In the genomic region with DNA sequence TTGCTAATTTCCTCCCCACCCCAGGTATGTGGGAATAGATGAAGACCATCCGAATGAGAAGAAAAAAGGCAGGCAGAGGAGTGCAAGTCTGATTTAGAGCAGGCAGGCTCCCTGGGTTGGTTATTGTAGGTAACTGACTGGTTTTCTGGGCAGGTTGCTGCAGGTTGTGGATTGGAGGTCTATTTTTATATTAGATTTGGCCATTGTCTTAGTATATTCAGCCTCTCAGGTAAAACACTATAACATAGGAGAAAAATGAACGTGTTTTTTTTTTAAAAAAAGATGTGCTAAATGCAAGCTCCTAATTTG, we compare ENCODE assay signal across 8 cellular contexts. TPM values are rescaled to one million over a fixed set of nuclear protein-coding genes. Genes with fewer than 3 reads are reported as not detected.
DNase-seq lines count a peak whose midpoint lies in the region; ATAC-seq, FAIRE-seq and TF ChIP-seq lines count a peak whose summit lies in the region.

No MANE protein-coding gene starts in this region.

- peak overlapping the region; percentile 79 for H3K27ac Mint-ChIP-seq in MCF 10A (ENCODE audit: low read depth, unreplicated experiment)

- 5% methylated on average over 2 of the region's 2 CpGs for WGBS in A549 (ENCODE audit: missing lambda C conversion rate)

- TSS peak; percentile 93 for BruUV-seq in MCF 10A (replicated peaks; lab: Mats Ljungman, UMichigan)

- H3K9me3 Mint-ChIP-seq in MCF 10A (ENCODE audit: unreplicated experiment) = no peaks in the 10 kb centered on the region

- no peak for TF ChIP-seq POLR2A in A549 (IDR thresholded peaks at IDR 0.05; ENCODE audit: low read length)

- CTCF ChIA-PET in A549 (lab: Yijun Ruan, JAX) (interaction anchor here (1.0 to 4.9 kb wide), 6 partner anchors 9 to 418 kb away, joined by 3 to 35 read pairs (median 4); no protein-coding TSS in a partner anchor), MCF 10A (lab: Yijun Ruan, JAX) (interaction anchor here (0.6 to 8.4 kb wide), 13 partner anchors 8 to 422 kb away, joined by 3 to 160 read pairs (median 4); a partner anchor contains a TSS)

- TF ChIP-seq EP300 in A549 (IDR thresholded peaks at IDR 0.05) = no peak

- peak overlapping the region; percentile 85 for H3K4me2 ChIP-seq in A549

- H3K36me3 ChIP-seq in mucosa of descending colon (ENCODE audit: low read depth) = no peaks in the 10 kb centered on the region

- no peak for FAIRE-seq in A549 (lab: Jason Lieb, UNC)

- H3K4me1 Mint-ChIP-seq in MCF 10A (ENCODE audit: insufficient read depth, unreplicated experiment) = no peaks in the 10 kb centered on the region

- no peak for ATAC-seq in A549
- no peak for ATAC-seq in mucosa of descending colon
- ATAC-seq in GM21528 (IDR thresholded peaks at IDR 0.05; ENCODE audit: low FRiP score, unreplicated experiment) = no peak
- no peak for ATAC-seq in HG03045 (IDR thresholded peaks at IDR 0.05; ENCODE audit: unreplicated experiment)
- ATAC-seq in GM18873 (IDR thresholded peaks at IDR 0.05; ENCODE audit: low FRiP score, unreplicated experiment) = no peak

- H3K27ac ChIP-seq in A549 = peak overlapping the region; percentile 90 to 99

- DNase-seq in A549 (ENCODE audit: low read depth in 1 of 2, low spot score in 1 of 2) = no peak
- no peak for DNase-seq in HFF-Myc (ENCODE audit: extremely low read depth, low read depth)
- no peak for DNase-seq in MCF 10A (ENCODE audit: unreplicated experiment)
- DNase-seq in mucosa of descending colon = no peak
- DNase-seq in activated CD8-positive, alpha-beta memory T cell treated with anti-CD3 and anti-CD28 coated beads, Interleukin-2, amount 50 U/mL, for 4 hours = no peak

- H3K27me3 Mint-ChIP-seq in MCF 10A (ENCODE audit: insufficient read depth, unreplicated experiment) = no peaks in the 10 kb centered on the region

- no peak for TF ChIP-seq RAD21 in A549 (conservative IDR thresholded peaks at IDR 0.05 in 1 of 2, IDR thresholded peaks at IDR 0.05 in 1 of 2)

- POLR2A ChIA-PET in A549 (lab: Yijun Ruan, JAX) (interaction anchor here (0.8 to 3.2 kb wide), 17 partner anchors 14 to 417 kb away, joined by 3 to 28 read pairs (median 5); a partner anchor contains a TSS), MCF 10A (lab: Yijun Ruan, JAX) (interaction anchor here (0.7 to 5.2 kb wide), 31 partner anchors 9 to 417 kb away, joined by 3 to 40 read pairs (median 5); a partner anchor contains a TSS)

- peaks cover 15% of the 10 kb centered on the region for H3K36me3 Mint-ChIP-seq in MCF 10A (ENCODE audit: insufficient read depth, unreplicated experiment)

- peaks cover 16% of the 10 kb centered on the region; the same call in 1 of the 3 replicates for H3K4me1 ChIP-seq in A549
- H3K4me1 ChIP-seq in mucosa of descending colon (ENCODE audit: low read depth) = peaks cover 8% of the 10 kb centered on the region

- peak overlapping the region; percentile 88 for H3K4me3 Mint-ChIP-seq in MCF 10A (ENCODE audit: unreplicated experiment)

- intact Hi-C loops in MCF 10A (cut with micrococcal nuclease) = no loop called here
- intact Hi-C loops in mucosa of descending colon (cut with DNase I, micrococcal nuclease) = no loop called here

- H3K4me3 ChIP-seq in A549 = peak overlapping the region; percentile 67
- H3K4me3 ChIP-seq in HFF-Myc (replicated peaks; ENCODE audit: low read depth, low read length) = peak overlapping the region; percentile 93
- H3K4me3 ChIP-seq in mucosa of descending colon = peak overlapping the region; percentile 59

- H3K9me3 ChIP-seq in A549 (no peaks in the 10 kb centered on the region), mucosa of descending colon (no peaks in the 10 kb centered on the region)

- TF ChIP-seq CTCF in A549 (IDR thresholded peaks at IDR 0.05) (no peak), HFF-Myc (IDR thresholded peaks at IDR 0.05; ENCODE audit: low read depth, low read length, missing control alignments) (no peak), MCF 10A (IDR thresholded peaks at IDR 0.05; ENCODE audit: unreplicated experiment) (no peak), mucosa of descending colon (IDR thresholded peaks at IDR 0.05) (no peak)

TF ChIP-seq in A549, 52 proteins besides CTCF, POLR2A, EP300 and RAD21:
- TF ChIP-seq RCOR1 (IDR thresholded peaks at IDR 0.05; ENCODE audit: low read depth, low read length) = no peak
- TF ChIP-seq BHLHE40 (IDR thresholded peaks at IDR 0.05; ENCODE audit: low read depth, low read length) = no peak
- no peak for TF ChIP-seq FOSL2 (IDR thresholded peaks at IDR 0.05)
- TF ChIP-seq FOSL2 (CRISPR knock-in tag; IDR thresholded peaks at IDR 0.05) = no peak
- no peak for TF ChIP-seq MAFK (IDR thresholded peaks at IDR 0.05; ENCODE audit: partially characterized antibody)
- no peak for TF ChIP-seq HDAC2 (IDR thresholded peaks at IDR 0.05)
- no peak for TF ChIP-seq TFCP2L1 (CRISPR knock-in tag; IDR thresholded peaks at IDR 0.05)
- TF ChIP-seq JUNB (IDR thresholded peaks at IDR 0.05) = no peak
- TF ChIP-seq, protein P1, sequence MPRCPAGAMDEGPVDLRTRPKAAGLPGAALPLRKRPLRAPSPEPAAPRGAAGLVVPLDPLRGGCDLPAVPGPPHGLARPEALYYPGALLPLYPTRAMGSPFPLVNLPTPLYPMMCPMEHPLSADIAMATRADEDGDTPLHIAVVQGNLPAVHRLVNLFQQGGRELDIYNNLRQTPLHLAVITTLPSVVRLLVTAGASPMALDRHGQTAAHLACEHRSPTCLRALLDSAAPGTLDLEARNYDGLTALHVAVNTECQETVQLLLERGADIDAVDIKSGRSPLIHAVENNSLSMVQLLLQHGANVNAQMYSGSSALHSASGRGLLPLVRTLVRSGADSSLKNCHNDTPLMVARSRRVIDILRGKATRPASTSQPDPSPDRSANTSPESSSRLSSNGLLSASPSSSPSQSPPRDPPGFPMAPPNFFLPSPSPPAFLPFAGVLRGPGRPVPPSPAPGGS (IDR thresholded peaks at IDR 0.05) = no peak
- no peak for TF ChIP-seq KDM5A (IDR thresholded peaks at IDR 0.05)
- TF ChIP-seq CBX2 (IDR thresholded peaks at IDR 0.05; ENCODE audit: borderline replicate concordance, low read depth) = no peak
- TF ChIP-seq EHMT2 (IDR thresholded peaks at IDR 0.05; ENCODE audit: low read depth) = no peak
- TF ChIP-seq, protein P2, sequence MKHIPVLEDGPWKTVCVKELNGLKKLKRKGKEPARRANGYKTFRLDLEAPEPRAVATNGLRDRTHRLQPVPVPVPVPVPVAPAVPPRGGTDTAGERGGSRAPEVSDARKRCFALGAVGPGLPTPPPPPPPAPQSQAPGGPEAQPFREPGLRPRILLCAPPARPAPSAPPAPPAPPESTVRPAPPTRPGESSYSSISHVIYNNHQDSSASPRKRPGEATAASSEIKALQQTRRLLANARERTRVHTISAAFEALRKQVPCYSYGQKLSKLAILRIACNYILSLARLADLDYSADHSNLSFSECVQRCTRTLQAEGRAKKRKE (CRISPR knock-in tag; IDR thresholded peaks at IDR 0.05; ENCODE audit: low read depth) = no peak
- TF ChIP-seq, protein P3, sequence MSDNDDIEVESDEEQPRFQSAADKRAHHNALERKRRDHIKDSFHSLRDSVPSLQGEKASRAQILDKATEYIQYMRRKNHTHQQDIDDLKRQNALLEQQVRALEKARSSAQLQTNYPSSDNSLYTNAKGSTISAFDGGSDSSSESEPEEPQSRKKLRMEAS (IDR thresholded peaks at IDR 0.05) = no peak
- no peak for TF ChIP-seq NR3C1 (IDR thresholded peaks at IDR 0.05)
- no peak for TF ChIP-seq MAZ (IDR thresholded peaks at IDR 0.05; ENCODE audit: borderline replicate concordance, low read depth, low read length)
- TF ChIP-seq MYC (IDR thresholded peaks at IDR 0.05; ENCODE audit: borderline replicate concordance, low read length) = no peak

RNA-seq across cellular contexts. Expression of a gene that starts 0.5 kb away (rescaled TPM):
- 55.9 and 78.3 TPM in 2 replicates for polyA plus RNA-seq in A549 (2011; rRNA removed)
- polyA plus RNA-seq in A549 (2012; cell fraction: cytosol; rRNA removed) = 23.3 and 24.0 TPM in 2 replicates
- polyA plus RNA-seq in A549 (2012; cell fraction: nucleus; rRNA removed) = 9.6 and 16.8 TPM in 2 replicates
- polyA plus RNA-seq in A549 (2017; fragmentation: RNase III; extraction: RNeasy Plus Mini Kit Qiagen cat#74134 plus additional on column Dnase treatment) = 25.2 to 34.6 TPM (median 28.2 TPM) in 3 replicates
- polyA minus RNA-seq in A549 (2011; rRNA and poly(A)+ RNA removed) = 45.7 and 47.8 TPM in 2 replicates
- 19.5 and 28.5 TPM in 2 replicates for total RNA-seq in MCF 10A (2022)
- total RNA-seq in mucosa of descending colon = 10 to 100 TPM; 14.0 to 25.7 (median 22.4) TPM
